In the genomic region with DNA sequence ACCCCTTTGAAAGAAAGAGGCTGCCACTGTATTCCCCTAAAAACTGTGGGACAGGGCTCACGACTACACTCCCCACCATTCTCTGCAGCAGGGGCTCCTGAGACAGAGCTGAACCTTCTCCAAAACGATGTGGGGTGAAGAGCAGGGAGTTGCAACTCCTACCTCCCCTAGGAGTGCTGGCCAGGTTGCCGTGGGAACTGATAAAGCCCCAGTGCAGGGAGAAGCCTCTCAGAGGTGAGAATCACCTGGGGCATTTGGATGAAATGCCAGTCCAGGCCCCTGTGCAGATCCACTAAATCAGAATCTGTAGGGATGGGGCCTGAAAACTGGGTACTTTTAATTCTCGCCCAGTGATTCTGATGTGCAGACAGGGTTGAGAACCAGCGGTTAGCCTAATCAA, we compare ENCODE assay signal across 1 cellular context.
TF ChIP-seq lines count a peak whose summit lies in the region.

No MANE protein-coding gene starts in this region.

TF ChIP-seq in IMR-90, 13 proteins besides CTCF, POLR2A, EP300 and RAD21 (continued from another document):
- TF ChIP-seq FOS (IDR thresholded peaks at IDR 0.05; ENCODE audit: low read depth, low read length) (no peak), CHD1 (IDR thresholded peaks at IDR 0.05; ENCODE audit: low read depth, low read length) (no peak)
